In genomic region chr17:48576479-48577309, GRCh38 we compare ENCODE assay signal across 10 cellular contexts. TPM values are rescaled to one million over a fixed set of nuclear protein-coding genes. Genes with fewer than 3 reads are reported as not detected.
DNase-seq lines count a peak whose midpoint lies in the region; ATAC-seq, FAIRE-seq and TF ChIP-seq lines count a peak whose summit lies in the region.
"Had no signal": no experiment of that assay in that cellular context is flagged by ENCODE, and none has a peak within 500 bp of the region (broad histone marks: within the 10 kb centered on the region; RNA-seq: fewer than 3 reads in every experiment).

No MANE protein-coding gene starts in this region.

- POLR2A ChIA-PET in GM12878 (lab: Charles Lee) = interaction anchor here (0.6 to 1.0 kb wide), 2 partner anchors 54 to 529 kb away, joined by 3 to 5 read pairs; partner anchors contain the start of gene NFE2L1

- TF ChIP-seq RAD21 in GM12878 (IDR thresholded peaks at IDR 0.05; ENCODE audit: insufficient read depth, low read depth, low read length) = no peak

- H3K79me2 ChIP-seq in GM12878 (ENCODE audit: control insufficient read depth, insufficient read depth, low read length) = peaks cover 7% of the 10 kb centered on the region

- TF ChIP-seq CTCF in HFF-Myc (IDR thresholded peaks at IDR 0.05; ENCODE audit: low read depth, low read length, missing control alignments) = no peak
- TF ChIP-seq CTCF in GM12878 (IDR thresholded peaks at IDR 0.05 in 2 of 3, conservative IDR thresholded peaks at IDR 0.05 in 1 of 3; ENCODE audit: control insufficient read depth in 2 of 3, extremely low read depth in 1 of 3, insufficient read depth in 1 of 3, low read depth in 3 of 3, low read length in 3 of 3) = no peak

- H3K27me3 ChIP-seq in GM12878 (replicated peaks in 1 of 2; ENCODE audit: control insufficient read depth in 2 of 2, insufficient read depth in 2 of 2, low read length in 1 of 2) (no peaks in the 10 kb centered on the region), mononuclear cell (ENCODE audit: insufficient read depth, low read length) (peaks cover 66% of the 10 kb centered on the region)

- no peak for FAIRE-seq in GM12878 (lab: Jason Lieb, UNC)

- H2AFZ ChIP-seq in GM12878 (ENCODE audit: control insufficient read depth, low read depth, low read length) = no peak overlapping the region

- H3K4me1 ChIP-seq in GM12878 (ENCODE audit: control insufficient read depth, insufficient read depth, low read length) (peaks cover 20% of the 10 kb centered on the region), mononuclear cell (ENCODE audit: insufficient read depth, low read length) (peaks cover 35% of the 10 kb centered on the region)

- TF ChIP-seq EP300 in GM12878 (IDR thresholded peaks at IDR 0.05; ENCODE audit: borderline replicate concordance in 1 of 2, control insufficient read depth in 1 of 2, low read depth in 2 of 2, low read length in 2 of 2) = no peak

- H3K27ac ChIP-seq in GM12878 (ENCODE audit: control insufficient read depth, insufficient read depth) = no peak overlapping the region

- 36% methylated on average over 29 of the region's 43 CpGs for WGBS in GM12878 (ENCODE audit: insufficient coverage, insufficient replicate concordance, low lambda C conversion rate, missing lambda C conversion rate)

- in situ Hi-C loops in GM12878 (cut with MboI) = no loop called here

- peak overlapping the region; percentile 77 for H3K9ac ChIP-seq in GM12878 (ENCODE audit: control insufficient read depth, insufficient read depth, low read length)

- peak overlapping the region; percentile 92 for H3K4me2 ChIP-seq in GM12878 (ENCODE audit: control insufficient read depth, insufficient read depth)

- no peaks in the 10 kb centered on the region for H4K20me1 ChIP-seq in GM12878 (ENCODE audit: control insufficient read depth, insufficient read depth)

- no TSS peak for BruUV-seq in GM12878 (replicated peaks; lab: Mats Ljungman, UMichigan)

- H3K9me3 ChIP-seq in GM12878 (replicated peaks; ENCODE audit: control insufficient read depth, insufficient read depth, low read length) (no peaks in the 10 kb centered on the region), mononuclear cell (ENCODE audit: low read depth, low read length) (no peaks in the 10 kb centered on the region)

- SMC1A ChIA-PET in GM12878 (lab: Charles Lee; ENCODE audit: uncharacterized antibody, unreplicated experiment) = interaction anchor here (1.1 to 2.7 kb wide), 2 partner anchors 30 to 84 kb away, joined by 3 to 6 read pairs; no protein-coding TSS in a partner anchor

- intact Hi-C loops in GM12878 (cut with micrococcal nuclease; ENCODE audit: unreplicated experiment) = no loop called here

- DNase-seq in A172 (ENCODE audit: low spot score) (peak; percentile 35), HFF-Myc (ENCODE audit: extremely low read depth, low read depth) (no peak), GM12878 (ENCODE audit: low read depth, low spot score) (no peak), ureter (ENCODE audit: low spot score) (no peak), globus pallidus (ENCODE audit: low spot score) (no peak)
- DNase-seq in activated CD8-positive, alpha-beta memory T cell treated with anti-CD3 and anti-CD28 coated beads, Interleukin-2, amount 50 U/mL, for 4 hours = no peak
- DNase-seq: NCI-H1092 had no signal

- H3K4me3 ChIP-seq in HFF-Myc (replicated peaks; ENCODE audit: low read depth, low read length) (peak overlapping the region; percentile 31), GM12878 (peak overlapping the region; percentile 73), mononuclear cell (ENCODE audit: low read length) (peak overlapping the region; percentile 56)

- ATAC-seq in GM12878 = no peak
- no peak for ATAC-seq in HG03045 (IDR thresholded peaks at IDR 0.05; ENCODE audit: unreplicated experiment)

- CTCF ChIA-PET in GM12878 (lab: Yijun Ruan, JAX) = interaction anchor here (1.0 kb wide), 1 partner anchor 313 kb away, joined by 4 read pairs; no protein-coding TSS in a partner anchor

- no peak for TF ChIP-seq POLR2A in GM12878 (IDR thresholded peaks at IDR 0.05; ENCODE audit: low read depth, low read length)

- RAD21 ChIA-PET in GM12878 (lab: Charles Lee; ENCODE audit: unreplicated experiment) = interaction anchor here (0.9 to 1.9 kb wide), 3 partner anchors 35 to 85 kb away, joined by 4 to 6 read pairs (median 4); no protein-coding TSS in a partner anchor

- no peaks in the 10 kb centered on the region for H3K36me3 ChIP-seq in GM12878 (ENCODE audit: control insufficient read depth in 2 of 2, insufficient read depth in 2 of 2, low read length in 1 of 2)

RNA-seq across cellular contexts. Expression of gene HOXB4, which starts 1.5 kb away (rescaled TPM):
- total RNA-seq in A172 (2014; rRNA removed; shearing (Covaris generic)) = 5.1 and 6.3 TPM in 2 replicates
- total RNA-seq in GM12878 (2013; cell fraction: nucleolus; rRNA removed) = 10.2 and 10.5 TPM in 2 replicates
- total RNA-seq in GM12878 (2014; rRNA removed) (3.3 and 3.7 TPM in 2 replicates), GM12878 (2014; rRNA removed; fragmentation: Illumina TruSeq; extraction: Trizol) (2.3 and 2.5 TPM in 2 replicates), GM12878 (2021) (5.8 and 6.2 TPM in 2 replicates), mononuclear cell (0.31 TPM), ureter (28.7 TPM)
- polyA plus RNA-seq in GM12878 (2011; ENCODE audit: low read depth) = 0.64 TPM
- polyA plus RNA-seq in GM12878 (2011; rRNA removed) (2.4 and 3.4 TPM in 2 replicates), GM12878 (2014; fragmentation: Illumina TruSeq; extraction: Trizol) (2.3 and 4.6 TPM in 2 replicates), GM12878 (2014; fragmentation: Nextera tagmentation; extraction: Ambion mirVana) (under 1 TPM; 0.35 to 0.60 TPM), GM12878 (2014; rRNA removed) (3.6 and 4.3 TPM in 2 replicates), GM12878 (2016; fragmentation: Nextera tagmentation; extraction: Ambion mirVana) (1 to 10 TPM; 1.0 to 1.2 TPM)
- 3.4 and 3.5 TPM in 2 replicates for polyA plus RNA-seq in GM12878 (2011; cell fraction: cytosol; rRNA removed)
- 10.1 and 10.8 TPM in 2 replicates for polyA plus RNA-seq in GM12878 (2011; cell fraction: nucleus; rRNA removed)
- polyA plus RNA-seq in GM12878 (2012) = 1.4 and 2.0 TPM in 2 replicates
- polyA minus RNA-seq in GM12878 (2011; rRNA and poly(A)+ RNA removed) = 1.4 and 3.2 TPM in 2 replicates
- 0.94 and 1.5 TPM in 2 replicates for polyA minus RNA-seq in GM12878 (2011; cell fraction: cytosol; rRNA and poly(A)+ RNA removed)
- polyA minus RNA-seq in GM12878 (2011; cell fraction: nucleus; rRNA and poly(A)+ RNA removed) = 4.0 and 6.4 TPM in 2 replicates
- total RNA-seq: chondrocyte had no signal

RNA-seq across cellular contexts. Expression of gene HOXB3, which starts 13.3 kb away (rescaled TPM):
- total RNA-seq in A172 (2014; rRNA removed; shearing (Covaris generic)) = 20.1 and 24.1 TPM in 2 replicates
- total RNA-seq in GM12878 (2013; cell fraction: nucleolus; rRNA removed) = 23.2 and 26.2 TPM in 2 replicates
- total RNA-seq in GM12878 (2014; rRNA removed) (2.8 and 4.5 TPM in 2 replicates), GM12878 (2014; rRNA removed; fragmentation: Illumina TruSeq; extraction: Trizol) (3.0 and 3.5 TPM in 2 replicates), GM12878 (2021) (5.6 and 6.7 TPM in 2 replicates), mononuclear cell (0.94 TPM), ureter (179 TPM)
- polyA plus RNA-seq in GM12878 (2011; ENCODE audit: low read depth) = 2.1 TPM
- polyA plus RNA-seq in GM12878 (2011; rRNA removed) (6.4 and 9.1 TPM in 2 replicates), GM12878 (2014; fragmentation: Illumina TruSeq; extraction: Trizol) (4.5 and 4.6 TPM in 2 replicates), GM12878 (2014; fragmentation: Nextera tagmentation; extraction: Ambion mirVana) (under 1 TPM; 0.64 to 0.91 TPM), GM12878 (2014; rRNA removed) (7.7 and 8.3 TPM in 2 replicates), GM12878 (2016; fragmentation: Nextera tagmentation; extraction: Ambion mirVana) (under 1 TPM; 0.19 to 0.76 TPM)
- 4.0 and 4.7 TPM in 2 replicates for polyA plus RNA-seq in GM12878 (2011; cell fraction: cytosol; rRNA removed)
- 35.2 and 38.0 TPM in 2 replicates for polyA plus RNA-seq in GM12878 (2011; cell fraction: nucleus; rRNA removed)
- polyA plus RNA-seq in GM12878 (2012) = 3.2 and 3.9 TPM in 2 replicates
- polyA minus RNA-seq in GM12878 (2011; rRNA and poly(A)+ RNA removed) = 1.2 and 2.0 TPM in 2 replicates
- polyA minus RNA-seq in GM12878 (2011; cell fraction: cytosol; rRNA and poly(A)+ RNA removed) = 1.5 and 1.6 TPM in 2 replicates
- polyA minus RNA-seq in GM12878 (2011; cell fraction: nucleus; rRNA and poly(A)+ RNA removed) = 7.1 and 7.3 TPM in 2 replicates

RNA-seq across cellular contexts. Expression of gene HOXB5, which starts 16.9 kb away (rescaled TPM):
- total RNA-seq in A172 (2014; rRNA removed; shearing (Covaris generic)) = 2.0 and 2.4 TPM in 2 replicates
- not detected in 2 replicates for total RNA-seq in GM12878 (2013; cell fraction: nucleolus; rRNA removed)
- not detected in 2 replicates for total RNA-seq in GM12878 (2014; rRNA removed)
- total RNA-seq in GM12878 (2014; rRNA removed; fragmentation: Illumina TruSeq; extraction: Trizol) = not detected in 2 replicates
- total RNA-seq in GM12878 (2021) = not detected in 2 replicates
- not detected for polyA plus RNA-seq in GM12878 (2011; ENCODE audit: low read depth)
- polyA plus RNA-seq in GM12878 (2011; rRNA removed) = not detected in 2 replicates
- polyA plus RNA-seq in GM12878 (2011; cell fraction: cytosol; rRNA removed) = not detected in 2 replicates
- polyA plus RNA-seq in GM12878 (2011; cell fraction: nucleus; rRNA removed) = not detected in 2 replicates
- polyA plus RNA-seq in GM12878 (2012) = not detected in 2 replicates
- polyA plus RNA-seq in GM12878 (2014; fragmentation: Illumina TruSeq; extraction: Trizol) = not detected in 2 replicates
- polyA plus RNA-seq in GM12878 (2014; fragmentation: Nextera tagmentation; extraction: Ambion mirVana) = not detected
- polyA plus RNA-seq in GM12878 (2014; rRNA removed) = not detected in 2 replicates
- polyA plus RNA-seq in GM12878 (2016; fragmentation: Nextera tagmentation; extraction: Ambion mirVana) = not detected
- not detected in 2 replicates for polyA minus RNA-seq in GM12878 (2011; rRNA and poly(A)+ RNA removed)
- polyA minus RNA-seq in GM12878 (2011; cell fraction: cytosol; rRNA and poly(A)+ RNA removed) = not detected in 2 replicates
- polyA minus RNA-seq in GM12878 (2011; cell fraction: nucleus; rRNA and poly(A)+ RNA removed) = not detected in 2 replicates
- not detected for total RNA-seq in mononuclear cell
- 30.1 TPM for total RNA-seq in ureter
- total RNA-seq: chondrocyte had no signal

RNA-seq across cellular contexts. Expression of gene HOXB6, which starts 28.1 kb away (rescaled TPM):
- total RNA-seq in A172 (2014; rRNA removed; shearing (Covaris generic)) = 40.2 and 58.7 TPM in 2 replicates
- not detected in 2 replicates for total RNA-seq in GM12878 (2013; cell fraction: nucleolus; rRNA removed)
- 0.05 and 0.06 TPM in 2 replicates for total RNA-seq in GM12878 (2014; rRNA removed)
- 0.09 TPM in 1 of 2 replicates, not detected in the other for total RNA-seq in GM12878 (2014; rRNA removed; fragmentation: Illumina TruSeq; extraction: Trizol)
- 0.13 and 0.24 TPM in 2 replicates for total RNA-seq in GM12878 (2021)
- 0.16 TPM for polyA plus RNA-seq in GM12878 (2011; ENCODE audit: low read depth)
- 0.10 TPM in 1 of 2 replicates, not detected in the other for polyA plus RNA-seq in GM12878 (2011; rRNA removed)
- 0.10 and 0.27 TPM in 2 replicates for polyA plus RNA-seq in GM12878 (2011; cell fraction: cytosol; rRNA removed)
- polyA plus RNA-seq in GM12878 (2011; cell fraction: nucleus; rRNA removed) = 0.10 TPM in 1 of 2 replicates, not detected in the other
- 0.21 TPM in 1 of 2 replicates, not detected in the other for polyA plus RNA-seq in GM12878 (2012)
- 0.07 TPM in 1 of 2 replicates, not detected in the other for polyA plus RNA-seq in GM12878 (2014; fragmentation: Illumina TruSeq; extraction: Trizol)
- under 1 TPM in 1 of 2 experiments, not detected in 1; 0.04 TPM for polyA plus RNA-seq in GM12878 (2014; fragmentation: Nextera tagmentation; extraction: Ambion mirVana)
- polyA plus RNA-seq in GM12878 (2014; rRNA removed) = 0.22 and 0.51 TPM in 2 replicates
- polyA plus RNA-seq in GM12878 (2016; fragmentation: Nextera tagmentation; extraction: Ambion mirVana) = under 1 TPM in 1 of 2 experiments, not detected in 1; 0.13 TPM
- polyA minus RNA-seq in GM12878 (2011; rRNA and poly(A)+ RNA removed) = 0.10 TPM in 1 of 2 replicates, not detected in the other
- not detected in 2 replicates for polyA minus RNA-seq in GM12878 (2011; cell fraction: cytosol; rRNA and poly(A)+ RNA removed)
- not detected in 2 replicates for polyA minus RNA-seq in GM12878 (2011; cell fraction: nucleus; rRNA and poly(A)+ RNA removed)
- not detected for total RNA-seq in mononuclear cell
- total RNA-seq in ureter = 111 TPM
- total RNA-seq: chondrocyte had no signal

RNA-seq across cellular contexts. Expression of gene HOXB2, which starts 31.8 kb away (rescaled TPM):
- 27.0 and 30.6 TPM in 2 replicates for total RNA-seq in A172 (2014; rRNA removed; shearing (Covaris generic))
- 3.3 and 6.2 TPM in 2 replicates for total RNA-seq in GM12878 (2013; cell fraction: nucleolus; rRNA removed)
- total RNA-seq in GM12878 (2014; rRNA removed) (1.4 and 2.0 TPM in 2 replicates), GM12878 (2014; rRNA removed; fragmentation: Illumina TruSeq; extraction: Trizol) (1.7 and 1.8 TPM in 2 replicates), GM12878 (2021) (6.3 and 6.7 TPM in 2 replicates), mononuclear cell (7.6 TPM), ureter (50.7 TPM)
- polyA plus RNA-seq in GM12878 (2011; ENCODE audit: low read depth) = 0.94 TPM
- polyA plus RNA-seq in GM12878 (2011; rRNA removed) (0.42 and 0.48 TPM in 2 replicates), GM12878 (2014; fragmentation: Illumina TruSeq; extraction: Trizol) (2.6 and 3.6 TPM in 2 replicates), GM12878 (2014; fragmentation: Nextera tagmentation; extraction: Ambion mirVana) (under 1 TPM; 0.16 to 0.88 TPM), GM12878 (2014; rRNA removed) (8.8 and 9.2 TPM in 2 replicates), GM12878 (2016; fragmentation: Nextera tagmentation; extraction: Ambion mirVana) (1 to 10 TPM; 3.1 to 4.1 TPM)
- polyA plus RNA-seq in GM12878 (2011; cell fraction: cytosol; rRNA removed) = 0.45 and 0.57 TPM in 2 replicates
- 0.91 and 0.97 TPM in 2 replicates for polyA plus RNA-seq in GM12878 (2011; cell fraction: nucleus; rRNA removed)
- polyA plus RNA-seq in GM12878 (2012) = 2.4 and 3.0 TPM in 2 replicates
- polyA minus RNA-seq in GM12878 (2011; rRNA and poly(A)+ RNA removed) = 0.29 and 0.52 TPM in 2 replicates
- polyA minus RNA-seq in GM12878 (2011; cell fraction: cytosol; rRNA and poly(A)+ RNA removed) = not detected in 2 replicates
- polyA minus RNA-seq in GM12878 (2011; cell fraction: nucleus; rRNA and poly(A)+ RNA removed) = 0.85 and 1.1 TPM in 2 replicates
